ENCODE assay signal across 9 cellular contexts in the genomic region with DNA sequence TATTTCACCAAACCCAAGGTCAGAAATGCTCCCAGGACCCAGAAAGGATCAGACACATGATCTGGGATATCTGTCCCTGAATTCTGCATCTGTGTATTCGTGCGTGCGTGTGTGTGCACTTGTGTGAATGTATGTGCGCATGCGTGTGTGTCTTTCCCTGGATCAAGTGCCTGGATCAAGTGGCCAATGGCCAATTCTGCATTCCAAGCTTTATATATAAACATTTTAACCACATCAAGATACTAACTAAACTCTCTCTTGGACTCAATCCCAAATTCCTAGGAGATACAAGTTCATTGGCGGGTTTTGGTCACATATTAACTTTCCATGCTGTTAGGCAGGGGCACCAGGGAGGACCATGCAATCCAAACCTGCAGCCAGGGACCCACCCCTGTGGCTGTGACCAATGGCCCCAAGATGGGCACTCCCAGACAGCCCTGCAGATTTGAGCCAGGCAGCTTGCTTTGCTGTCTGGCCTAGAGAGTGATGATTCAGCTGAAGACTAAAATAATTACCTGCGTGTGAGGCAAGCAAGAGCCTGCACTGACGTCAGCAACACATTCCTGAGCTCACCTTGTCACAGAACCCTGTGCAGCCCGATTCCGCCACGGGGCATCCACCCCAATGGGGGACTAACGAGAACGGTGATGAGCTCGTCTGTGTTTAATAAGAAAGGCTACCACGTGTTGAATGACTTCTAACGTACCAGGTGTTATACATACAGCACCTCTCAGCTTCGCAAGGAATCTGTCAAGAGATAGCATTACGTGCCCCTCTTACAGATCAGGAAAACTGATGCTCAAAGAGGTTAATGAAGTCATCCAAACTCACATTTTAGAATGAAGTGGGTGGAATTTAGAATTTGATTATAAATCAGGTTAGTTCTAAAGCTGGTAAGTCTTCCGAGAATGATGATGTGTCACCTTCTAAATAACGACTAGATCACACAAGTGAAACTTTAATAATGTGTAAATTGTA. TPM values are rescaled to one million over a fixed set of nuclear protein-coding genes. Genes with fewer than 3 reads are reported as not detected.
DNase-seq lines count a peak whose midpoint lies in the region; ATAC-seq and TF ChIP-seq lines count a peak whose summit lies in the region.
"Had no signal": no experiment of that assay in that cellular context is flagged by ENCODE, and none has a peak within 500 bp of the region (broad histone marks: within the 10 kb centered on the region; RNA-seq: fewer than 3 reads in every experiment).

No MANE protein-coding gene starts in this region.

- peak overlapping the region; percentile 23 for H2BK12ac ChIP-seq in trophoblast cell (ENCODE audit: low read length)

- H2BK120ac ChIP-seq in trophoblast cell (ENCODE audit: insufficient read depth, low read length, poor library complexity) = no peak overlapping the region

- no peak for ATAC-seq in HG02588 (IDR thresholded peaks at IDR 0.05; ENCODE audit: unreplicated experiment)
- ATAC-seq in HG03196 (IDR thresholded peaks at IDR 0.05; ENCODE audit: unreplicated experiment) = no peak

- H3K4me2 ChIP-seq in trophoblast cell (ENCODE audit: low read length) = no peak overlapping the region

- no peaks in the 10 kb centered on the region for H3K79me2 ChIP-seq in trophoblast cell (ENCODE audit: control insufficient read depth, insufficient read depth, low read length, poor library complexity)

- H3K9ac ChIP-seq in trophoblast cell (ENCODE audit: low read length) = no peak overlapping the region

- H4K91ac ChIP-seq in trophoblast cell (ENCODE audit: low read depth, low read length) = peak overlapping the region; percentile 70

- H3K23ac ChIP-seq in trophoblast cell (ENCODE audit: low read length) = no peak overlapping the region

- no peaks in the 10 kb centered on the region for H3K27me3 ChIP-seq in trophoblast cell (ENCODE audit: insufficient read depth, low read length)

- H2BK5ac ChIP-seq in trophoblast cell (ENCODE audit: low read depth, low read length, poor library complexity) = no peak overlapping the region

- WGBS in trophoblast cell (ENCODE audit: extremely low coverage, insufficient coverage, insufficient read length) = no CpG with 5 or more reads among the region's 20 CpGs

- H3K4me3 ChIP-seq in fibroblast of villous mesenchyme (ENCODE audit: low read depth, low read length) = no peak overlapping the region
- H3K4me3 ChIP-seq in trophoblast cell (ENCODE audit: low read depth, low read length) = no peak overlapping the region

- no peak overlapping the region for H4K8ac ChIP-seq in trophoblast cell (ENCODE audit: low read depth, low read length)

- H3K27ac ChIP-seq in trophoblast cell (ENCODE audit: low read depth, low read length) = no peak overlapping the region

- no peak overlapping the region for H2AFZ ChIP-seq in trophoblast cell (ENCODE audit: insufficient read depth, low read length, poor library complexity)

- H4K12ac ChIP-seq in trophoblast cell (ENCODE audit: low read depth, low read length) = no peak overlapping the region

- no peak overlapping the region for H3K4ac ChIP-seq in trophoblast cell (ENCODE audit: low read depth, low read length)

- H3K36me3 ChIP-seq in trophoblast cell (ENCODE audit: control insufficient read depth in 1 of 2, insufficient read depth in 2 of 2, low read length in 2 of 2) = no peaks in the 10 kb centered on the region

- TF ChIP-seq CTCF in fibroblast of villous mesenchyme (IDR thresholded peaks at IDR 0.05; ENCODE audit: insufficient read depth, low read depth, low read length) = no peak

- H3K4me1 ChIP-seq in trophoblast cell (ENCODE audit: control insufficient read depth in 1 of 2, insufficient read depth in 2 of 2, low read length in 2 of 2) = peaks cover 17 to 30% of the 10 kb centered on the region in 2 experiments

- H3K79me1 ChIP-seq in trophoblast cell (ENCODE audit: low read length) = peaks cover 10% of the 10 kb centered on the region

- DNase-seq in H4 (ENCODE audit: low spot score) (peak; percentile 71), amniotic stem cell (lab: John Stamatoyannopoulos, UW) (peak; percentile 66), fibroblast of villous mesenchyme (ENCODE audit: low read depth) (peak; percentile 94), trophoblast cell (peak; percentile 42 to 67), NAMALWA (ENCODE audit: low spot score) (no peak), Ammon's horn (ENCODE audit: low spot score) (no peak)
- DNase-seq: NCI-H2029 treated with DMSO at 0.1 percent for 48 hours had no signal

- H3K9me3 ChIP-seq in trophoblast cell (ENCODE audit: insufficient read depth, low read depth, low read length) = no peaks in the 10 kb centered on the region

- H3K18ac ChIP-seq in trophoblast cell (ENCODE audit: low read length) = no peak overlapping the region

- H3K14ac ChIP-seq in trophoblast cell (ENCODE audit: low read length) = no peak overlapping the region

- no peak overlapping the region for H2AK5ac ChIP-seq in trophoblast cell (ENCODE audit: low read length)

RNA-seq across cellular contexts. Expression of a gene that starts 45.4 kb away (rescaled TPM):
- 8.2 and 12.8 TPM in 2 replicates for total RNA-seq in H4 (2014; rRNA removed; shearing (Covaris generic))
- 45.1 and 54.0 TPM in 2 replicates for total RNA-seq in fibroblast of villous mesenchyme
- polyA plus RNA-seq in trophoblast cell (2013) = 36.9 and 37.0 TPM in 2 replicates

Comparison
In these comparisons a context has a peak if more than half of its experiments do, and no peak if none do; other contexts are left out.
1. DNase-seq: peak in H4 (single experiment), amniotic stem cell (single experiment), fibroblast of villous mesenchyme (single experiment) and trophoblast cell (2 of 2); none in NAMALWA (single experiment) and Ammon's horn (single experiment).